25 cellular contexts compared by ENCODE assay signal in genomic region chr4:86950835-86951525, GRCh38. TPM values are rescaled to one million over a fixed set of nuclear protein-coding genes. Genes with fewer than 3 reads are reported as not detected.
DNase-seq lines count a peak whose midpoint lies in the region; ATAC-seq, FAIRE-seq and TF ChIP-seq lines count a peak whose summit lies in the region.
"Had no signal": no experiment of that assay in that cellular context is flagged by ENCODE, and none has a peak within 500 bp of the region (broad histone marks: within the 10 kb centered on the region; RNA-seq: fewer than 3 reads in every experiment).

No MANE protein-coding gene starts in this region.

- ATAC-seq in GM21576 (IDR thresholded peaks at IDR 0.05; ENCODE audit: unreplicated experiment), result no peak
- no peak for ATAC-seq in CD8-positive, alpha-beta T cell
- ATAC-seq: lower lobe of right lung; stimulated activated naive CD8-positive, alpha-beta T cell treated with anti-CD3 and anti-CD28 coated beads, Interleukin-15, amount 100 ng/mL, for 72 hours had no signal

- 0 out of 2 replicates have a peak overlapping the region, but pooled peaks have one; percentile 18 for H2BK12ac ChIP-seq in H1 (ENCODE audit: low read depth, low read length)

- intact Hi-C loops in lower leg skin (cut with DNase I; ENCODE audit: low total_unique reads), result no loop called here
- intact Hi-C loops in CD8-positive, alpha-beta T cell (cut with DNase I, micrococcal nuclease), result no loop called here

- no peaks in the 10 kb centered on the region for H3K23me2 ChIP-seq in H1 (ENCODE audit: low read depth, low read length)

- H3K4me3 ChIP-seq in BLaER1 (no peak overlapping the region; the same call in 1 of the 2 replicates), Loucy (ENCODE audit: low read length, poor library complexity, severe bottlenecking) (no peak overlapping the region), H1 (ENCODE audit: extremely low read depth in 1 of 4, insufficient read depth in 2 of 4, low read depth in 3 of 4, low read length in 4 of 4) (peak overlapping the region in 2 of 4 experiments; percentile 8 to 32; a peak in 2 of 8 replicates), neural progenitor cell (no peak overlapping the region), lower leg skin (ENCODE audit: low read depth, poor library complexity, severe bottlenecking) (no peak overlapping the region)
- no peak overlapping the region for H3K4me3 ChIP-seq in CD8-positive, alpha-beta T cell (ENCODE audit: low read depth, low read length)
- H3K4me3 ChIP-seq: hepatocyte, lower lobe of right lung, prostate gland, skin epidermis, transverse colon had no signal

- peak overlapping the region; percentile 95 for H4K5ac ChIP-seq in H1 (ENCODE audit: insufficient read length, low read depth, low read length)

- H3K18ac ChIP-seq in H1 (ENCODE audit: extremely low read depth, low read length), result peak overlapping the region; percentile 38

- no peak overlapping the region for H3K14ac ChIP-seq in H1 (ENCODE audit: insufficient read length)

- DNase-seq in H1 (ENCODE audit: low read depth in 1 of 2, low spot score in 2 of 2) (peak in 1 of 2 experiments; percentile 64), neural progenitor cell (ENCODE audit: low spot score) (peak; percentile 6), NOMO-1 (lab: John Stamatoyannopoulos, UW; ENCODE audit: unreplicated experiment in 2 of 2) (no peak), lower leg skin (ENCODE audit: low spot score in 2 of 2) (no peak)
- no peak for DNase-seq in CD8-positive, alpha-beta T cell
- DNase-seq: activated CD4-positive, CD25-positive, alpha-beta regulatory T cell treated with anti-CD3 and anti-CD28 coated beads, Interleukin-2, amount 50 U/mL, for 72 hours; activated naive CD4-positive, alpha-beta T cell; activated T-cell treated with anti-CD3 and anti-CD28 coated beads, Interleukin-2, amount 50 U/mL, for 24 hours; H7; lower lobe of right lung; NCI-H1092; NCI-H187 treated with DMSO at 0.1 percent for 48 hours; NCI-H69; stimulated activated naive CD8-positive, alpha-beta T cell treated with anti-CD3 and anti-CD28 coated beads, Interleukin-15, amount 100 ng/mL, for 72 hours; T-helper 9 cell; transverse colon had no signal

- H2BK20ac ChIP-seq in H1 (ENCODE audit: low read length), result peak overlapping the region; percentile 21; the same call in 1 of the 2 replicates

- peak overlapping the region; percentile 84; the same call in 1 of the 2 replicates for H2BK5ac ChIP-seq in H1 (ENCODE audit: low read depth, low read length)

- H2AFZ ChIP-seq in Loucy (ENCODE audit: low read length) (no peak overlapping the region), H1 (ENCODE audit: low read length) (no peak overlapping the region), neural progenitor cell (replicated peaks) (no peak overlapping the region)
- H2AFZ ChIP-seq: hepatocyte had no signal

- H3K27ac Mint-ChIP-seq in neural progenitor cell, result no peak overlapping the region
- no peak overlapping the region for H3K27ac Mint-ChIP-seq in CD8-positive, alpha-beta T cell
- H3K27ac Mint-ChIP-seq: activated T-cell treated with anti-CD3 and anti-CD28 coated beads, Interleukin-2, amount 50 U/mL, for 24 hours; stimulated activated naive CD8-positive, alpha-beta T cell treated with anti-CD3 and anti-CD28 coated beads, Interleukin-15, amount 100 ng/mL, for 72 hours had no signal

- WGBS in H1 (ENCODE audit: extremely low coverage in 1 of 2, insufficient coverage in 1 of 2, insufficient read length in 1 of 2, insufficient replicate concordance in 2 of 2, low coverage in 1 of 2, low lambda C conversion rate in 2 of 2, missing lambda C conversion rate in 1 of 2), 2 experiments, result 26% methylated on average over 10 of the region's 10 CpGs; no CpG with 5 or more reads in 1 of the 2 experiments
- 52 to 60% methylated on average over 10 of the region's 10 CpGs for WGBS in lower leg skin, 2 donors

- H3K4ac ChIP-seq in H1 (replicated peaks; ENCODE audit: insufficient read length, low read depth, low read length), result no peak overlapping the region

- H3K9me2 ChIP-seq in Loucy (replicated peaks; ENCODE audit: low read depth, low read length), result no peaks in the 10 kb centered on the region

- no peak overlapping the region for H4K91ac ChIP-seq in H1 (replicated peaks; ENCODE audit: insufficient read length, low read length)

- H3K27ac ChIP-seq in BLaER1 (peak overlapping the region; percentile 73), H1 (ENCODE audit: low read depth, low read length) (peak overlapping the region; percentile 21; the same call in 1 of the 2 replicates), neural progenitor cell (no peak overlapping the region)
- H3K27ac ChIP-seq in CD8-positive, alpha-beta T cell (ENCODE audit: low read depth, low read length), result no peak overlapping the region
- H3K27ac ChIP-seq: hepatocyte, lower lobe of right lung, neutrophil, prostate gland, transverse colon had no signal

- POLR2A ChIA-PET in H1 (lab: Charles Lee; ENCODE audit: partially characterized antibody), result interaction anchor here (1.4 to 19.7 kb wide), 4 partner anchors 9 to 60 kb away, joined by 3 to 319 read pairs (median 17); partner anchors contain the start of gene AFF1
- POLR2A ChIA-PET in CD8-positive, alpha-beta T cell (lab: Charles Lee), result interaction anchor here (0.9 kb wide), 1 partner anchor 15 kb away, joined by 3 read pairs; no protein-coding TSS in a partner anchor

- H3F3A ChIP-seq in Loucy (ENCODE audit: low read depth) (peaks cover 4% of the 10 kb centered on the region; the same call in 1 of the 2 replicates), neural progenitor cell (ENCODE audit: low read depth) (peaks cover 28% of the 10 kb centered on the region)

- no peak overlapping the region for H2BK120ac ChIP-seq in H1 (replicated peaks; ENCODE audit: low read depth, low read length)

- FAIRE-seq in H1 (lab: Jason Lieb, UNC), result peak; percentile 50
- FAIRE-seq: islet of Langerhans had no signal

- CTCF ChIA-PET in H1 (lab: Charles Lee; ENCODE audit: partially characterized antibody), result interaction anchor here (0.6 to 2.3 kb wide), 10 partner anchors 10 to 892 kb away, joined by 3 to 8 read pairs (median 4); partner anchors contain the start of gene AFF1
- CTCF ChIA-PET in CD8-positive, alpha-beta T cell (lab: Charles Lee), result interaction anchor here (1.7 to 2.0 kb wide), 2 partner anchors 16 to 28 kb away, joined by 5 to 7 read pairs; partner anchors contain the start of gene AFF1

- H3K23ac ChIP-seq in H1 (ENCODE audit: insufficient read length), result no peak overlapping the region

- peaks cover 5% of the 10 kb centered on the region; the same call in 1 of the 2 replicates for H3K79me1 ChIP-seq in H1 (ENCODE audit: low read depth, low read length)

- no peak overlapping the region for H4K8ac ChIP-seq in H1 (ENCODE audit: extremely low read depth, insufficient read depth, low read length)

- H2BK15ac ChIP-seq in H1 (ENCODE audit: low read length), result 0 out of 2 replicates have a peak overlapping the region, but pooled peaks have one; percentile 40

- H2AK5ac ChIP-seq in H1 (ENCODE audit: low read depth, low read length), result 0 out of 2 replicates have a peak overlapping the region, but pooled peaks have one; percentile 3

- H3K9me3 ChIP-seq in BLaER1 (no peaks in the 10 kb centered on the region), Loucy (ENCODE audit: insufficient read depth, low read depth, low read length) (no peaks in the 10 kb centered on the region), H1 (ENCODE audit: insufficient read depth in 2 of 2, low read depth in 1 of 2, low read length in 1 of 2) (no peaks in the 10 kb centered on the region), neural progenitor cell (ENCODE audit: low read depth) (no peaks in the 10 kb centered on the region)
- H3K9me3 ChIP-seq in CD8-positive, alpha-beta T cell (ENCODE audit: low read length), result no peaks in the 10 kb centered on the region
- H3K9me3 ChIP-seq: lower lobe of right lung, neutrophil, prostate gland, transverse colon had no signal

- H3K56ac ChIP-seq in H1 (replicated peaks; ENCODE audit: insufficient read length, low read depth, low read length), result no peak overlapping the region

- H3K79me2 ChIP-seq in Loucy (ENCODE audit: insufficient read depth, low read length), result peaks cover 68% of the 10 kb centered on the region
- peaks cover 0 to 57% of the 10 kb centered on the region in 2 experiments; a peak in 3 of 4 replicates for H3K79me2 ChIP-seq in H1 (ENCODE audit: control insufficient read depth in 1 of 2, insufficient read depth in 2 of 2, low read length in 2 of 2)
- H3K79me2 ChIP-seq in neural progenitor cell (ENCODE audit: low read depth), result peaks cover 66% of the 10 kb centered on the region

- no peak for TF ChIP-seq POLR2A in H1 (IDR thresholded peaks at IDR 0.05; ENCODE audit: control extremely low read depth in 1 of 2, low read depth in 2 of 2, low read length in 2 of 2)
- TF ChIP-seq POLR2A in lower leg skin (IDR thresholded peaks at IDR 0.05), result no peak

- no peak for TF ChIP-seq EP300 in H1 (IDR thresholded peaks at IDR 0.05; ENCODE audit: borderline replicate concordance in 1 of 2, low read depth in 2 of 2, low read length in 2 of 2)

- H3K9me3 Mint-ChIP-seq in neural progenitor cell, result no peaks in the 10 kb centered on the region
- no peaks in the 10 kb centered on the region for H3K9me3 Mint-ChIP-seq in CD8-positive, alpha-beta T cell
- H3K9me3 Mint-ChIP-seq: activated T-cell treated with anti-CD3 and anti-CD28 coated beads, Interleukin-2, amount 50 U/mL, for 24 hours; stimulated activated naive CD8-positive, alpha-beta T cell treated with anti-CD3 and anti-CD28 coated beads, Interleukin-15, amount 100 ng/mL, for 72 hours had no signal

- no peaks in the 10 kb centered on the region for H4K20me1 ChIP-seq in BLaER1
- peaks cover 14% of the 10 kb centered on the region for H4K20me1 ChIP-seq in Loucy (ENCODE audit: insufficient read depth, low read length, poor library complexity, severe bottlenecking)
- no peaks in the 10 kb centered on the region for H4K20me1 ChIP-seq in H1 (replicated peaks in 1 of 2; ENCODE audit: control insufficient read depth in 1 of 2, insufficient read depth in 2 of 2, low read length in 2 of 2)
- H4K20me1 ChIP-seq in neural progenitor cell (ENCODE audit: low read depth), result no peaks in the 10 kb centered on the region

- no peaks in the 10 kb centered on the region for H3K36me3 Mint-ChIP-seq in neural progenitor cell
- H3K36me3 Mint-ChIP-seq in CD8-positive, alpha-beta T cell, result peaks cover 41% of the 10 kb centered on the region

- peaks cover 94% of the 10 kb centered on the region for H3K4me1 ChIP-seq in BLaER1
- peaks cover 32% of the 10 kb centered on the region for H3K4me1 ChIP-seq in Loucy (ENCODE audit: insufficient read depth, low read length, poor library complexity, severe bottlenecking)
- peaks cover 2 to 44% (median 22%) of the 10 kb centered on the region in 4 experiments for H3K4me1 ChIP-seq in H1 (replicated peaks in 1 of 4; ENCODE audit: control insufficient read depth in 3 of 4, insufficient read depth in 4 of 4, low read length in 3 of 4)
- H3K4me1 ChIP-seq in neural progenitor cell, result peaks cover 34% of the 10 kb centered on the region
- H3K4me1 ChIP-seq in CD8-positive, alpha-beta T cell (ENCODE audit: insufficient read depth, low read length), result peaks cover 10% of the 10 kb centered on the region
- H3K4me1 ChIP-seq: prostate gland had no signal

- H3K9ac ChIP-seq in BLaER1, result peak overlapping the region; percentile 58
- H3K9ac ChIP-seq in Loucy (ENCODE audit: low read depth, low read length, poor library complexity, severe bottlenecking), result no peak overlapping the region
- H3K9ac ChIP-seq in H1 (replicated peaks in 1 of 4; ENCODE audit: extremely low read depth in 1 of 4, low read depth in 3 of 4, low read length in 3 of 4), result no peak overlapping the region
- H3K9ac ChIP-seq in neural progenitor cell, result no peak overlapping the region

- H3K4me2 ChIP-seq in BLaER1 (peak overlapping the region; percentile 84), Loucy (ENCODE audit: low read depth, low read length, poor library complexity, severe bottlenecking) (peak overlapping the region; percentile 13), H1 (ENCODE audit: insufficient read depth in 1 of 2, low read depth in 2 of 2, low read length in 2 of 2) (peak overlapping the region; percentile 59 to 61), neural progenitor cell (peak overlapping the region; percentile 31)
- H3K4me2 ChIP-seq: hepatocyte had no signal

- no peak for TF ChIP-seq CTCF in Loucy (conservative IDR thresholded peaks at IDR 0.05; ENCODE audit: low read length)
- TF ChIP-seq CTCF in H1 (IDR thresholded peaks at IDR 0.05; ENCODE audit: control extremely low read depth in 1 of 3, insufficient read depth in 1 of 3, low read depth in 1 of 3, low read length in 3 of 3), result no peak
- TF ChIP-seq CTCF in neural progenitor cell (IDR thresholded peaks at IDR 0.05), result no peak
- TF ChIP-seq CTCF in lower leg skin (IDR thresholded peaks at IDR 0.05), result no peak
- TF ChIP-seq CTCF in CD8-positive, alpha-beta T cell (IDR thresholded peaks at IDR 0.05), result no peak

- H3K27me3 Mint-ChIP-seq in neural progenitor cell (ENCODE audit: insufficient read depth, low read depth), result no peaks in the 10 kb centered on the region
- no peaks in the 10 kb centered on the region for H3K27me3 Mint-ChIP-seq in CD8-positive, alpha-beta T cell (ENCODE audit: low read depth)
- H3K27me3 Mint-ChIP-seq: activated T-cell treated with anti-CD3 and anti-CD28 coated beads, Interleukin-2, amount 50 U/mL, for 24 hours; stimulated activated naive CD8-positive, alpha-beta T cell treated with anti-CD3 and anti-CD28 coated beads, Interleukin-15, amount 100 ng/mL, for 72 hours had no signal

- H3K36me3 ChIP-seq in BLaER1 (peaks cover 35% of the 10 kb centered on the region), Loucy (ENCODE audit: insufficient read depth, low read length) (peaks cover 5% of the 10 kb centered on the region; the same call in 1 of the 2 replicates), H1 (ENCODE audit: control insufficient read depth in 2 of 4, insufficient read depth in 4 of 4, low read length in 3 of 4) (peaks cover 0 to 12% (median 0%) of the 10 kb centered on the region in 4 experiments; a peak in 2 of 8 replicates), neural progenitor cell (no peaks in the 10 kb centered on the region)
- no peaks in the 10 kb centered on the region for H3K36me3 ChIP-seq in CD8-positive, alpha-beta T cell (ENCODE audit: insufficient read depth, low read length)
- H3K36me3 ChIP-seq: neutrophil, prostate gland had no signal

- H3K4me1 Mint-ChIP-seq in neural progenitor cell, result peaks cover 35% of the 10 kb centered on the region
- H3K4me1 Mint-ChIP-seq in CD8-positive, alpha-beta T cell (ENCODE audit: low read depth), result peaks cover 39% of the 10 kb centered on the region

- H3K4me3 Mint-ChIP-seq in neural progenitor cell, result no peak overlapping the region
- no peak overlapping the region for H3K4me3 Mint-ChIP-seq in CD8-positive, alpha-beta T cell
- H3K4me3 Mint-ChIP-seq: activated T-cell treated with anti-CD3 and anti-CD28 coated beads, Interleukin-2, amount 50 U/mL, for 24 hours; stimulated activated naive CD8-positive, alpha-beta T cell treated with anti-CD3 and anti-CD28 coated beads, Interleukin-15, amount 100 ng/mL, for 72 hours had no signal

- TF ChIP-seq RAD21 in H1 (IDR thresholded peaks at IDR 0.05 in 1 of 2, conservative IDR thresholded peaks at IDR 0.05 in 1 of 2; ENCODE audit: low read depth in 2 of 2, low read length in 2 of 2), result no peak

- H3K27me3 ChIP-seq in BLaER1 (no peaks in the 10 kb centered on the region), Loucy (ENCODE audit: insufficient read depth, low read length, poor library complexity, severe bottlenecking) (no peaks in the 10 kb centered on the region), H1 (replicated peaks in 1 of 4; ENCODE audit: control insufficient read depth in 3 of 4, extremely low read depth in 1 of 4, insufficient read depth in 3 of 4, low read length in 3 of 4) (no peaks in the 10 kb centered on the region), neural progenitor cell (no peaks in the 10 kb centered on the region)
- H3K27me3 ChIP-seq in CD8-positive, alpha-beta T cell (ENCODE audit: insufficient read depth, low read length), result no peaks in the 10 kb centered on the region
- H3K27me3 ChIP-seq: hepatocyte, neutrophil, transverse colon had no signal

RNA-seq across cellular contexts. Expression of gene AFF1, which starts 16.2 kb away (rescaled TPM):
- total RNA-seq in H1 (2021; fragmentation: NEBNext Ultra II Directional; extraction: Animal tissue kit (Norgen Biotek cat#: 25700)), result 85.4 and 85.5 TPM in 2 replicates
- 14.8 and 24.6 TPM in 2 replicates for polyA plus RNA-seq in H1 (2011; rRNA removed)
- polyA plus RNA-seq in H1 (2011; cell fraction: cytosol; rRNA removed), result 14.7 TPM
- polyA plus RNA-seq in H1 (2011; cell fraction: nucleus; rRNA removed), result 39.6 TPM
- polyA plus RNA-seq in H1 (2012, experiment 1 of 2), result 16.6 to 29.0 TPM (median 21.1 TPM) in 4 replicates
- 1.9 TPM for polyA plus RNA-seq in H1 (2012, experiment 2 of 2)
- 29.1 TPM for polyA plus RNA-seq in H1 (2013, experiment 1 of 2)
- 29.0 TPM for polyA plus RNA-seq in H1 (2013, experiment 2 of 2)
- 104 and 106 TPM in 2 replicates for polyA minus RNA-seq in H1 (2011; rRNA and poly(A)+ RNA removed)
- polyA minus RNA-seq in H1 (2011; cell fraction: cytosol; rRNA and poly(A)+ RNA removed), result 44.7 TPM
- 152 TPM for polyA minus RNA-seq in H1 (2011; cell fraction: nucleus; rRNA and poly(A)+ RNA removed)
- 25.5 and 29.0 TPM in 2 replicates for total RNA-seq in neural progenitor cell (ENCODE audit: low replicate concordance)
- total RNA-seq in lower leg skin, result 100 to 1,000 TPM in 1 of 4 donors, 10 to 100 TPM in 3; 58.1 to 107 (median 71.2) TPM
- total RNA-seq in CD8-positive, alpha-beta T cell, result 10 to 100 TPM; 32.3 to 33.8 TPM

RNA-seq across cellular contexts. Expression of gene C4orf36, which starts 58.8 kb away (rescaled TPM):
- total RNA-seq in H1 (2021; fragmentation: NEBNext Ultra II Directional; extraction: Animal tissue kit (Norgen Biotek cat#: 25700)), result 1.5 TPM in 2 replicates
- 1.2 and 1.4 TPM in 2 replicates for polyA plus RNA-seq in H1 (2011; rRNA removed)
- 1.8 TPM for polyA plus RNA-seq in H1 (2011; cell fraction: cytosol; rRNA removed)
- 1.7 TPM for polyA plus RNA-seq in H1 (2011; cell fraction: nucleus; rRNA removed)
- polyA plus RNA-seq in H1 (2012, experiment 1 of 2), result 1.4 to 2.5 TPM (median 1.9 TPM) in 4 replicates
- polyA plus RNA-seq in H1 (2012, experiment 2 of 2), result 1.6 TPM
- polyA plus RNA-seq in H1 (2013, experiment 1 of 2), result 0.71 TPM
- 1.4 TPM for polyA plus RNA-seq in H1 (2013, experiment 2 of 2)
- 0.98 and 1.4 TPM in 2 replicates for polyA minus RNA-seq in H1 (2011; rRNA and poly(A)+ RNA removed)
- polyA minus RNA-seq in H1 (2011; cell fraction: cytosol; rRNA and poly(A)+ RNA removed), result 1.0 TPM
- 0.90 TPM for polyA minus RNA-seq in H1 (2011; cell fraction: nucleus; rRNA and poly(A)+ RNA removed)
- total RNA-seq in neural progenitor cell (ENCODE audit: low replicate concordance) (5.7 and 8.6 TPM in 2 replicates), lower leg skin (1 to 10 TPM in 3 of 4 donors, not detected in 1; 2.8 to 4.7 (median 3.4) TPM)
- total RNA-seq in CD8-positive, alpha-beta T cell, result not detected
- total RNA-seq: LHCN-M2 had no signal

Comparison
In these comparisons a context has a peak if more than half of its experiments do, and no peak if none do; other contexts are left out.
1. H3K27ac ChIP-seq: peak in BLaER1 (single experiment) and H1 (single experiment); none in neural progenitor cell (single experiment) and CD8-positive, alpha-beta T cell (single experiment).
2. H3K4me2 ChIP-seq: peak in every context shown above with its lines; median percentile 84 in BLaER1; 60 in H1; 31 in neural progenitor cell; 13 in Loucy.